ENCODE assay signal across 27 cellular contexts in genomic region chr3:49509028-49509561, GRCh38.
"Had no signal": no experiment of that assay in that cellular context is flagged by ENCODE, and none has a peak within 500 bp of the region (broad histone marks: within the 10 kb centered on the region; RNA-seq: fewer than 3 reads in every experiment).

No MANE protein-coding gene starts in this region.

- ATAC-seq: activated CD4-positive, alpha-beta T cell treated with anti-CD3 and anti-CD28 coated beads for 36 hours; activated CD4-positive, CD25-positive, alpha-beta regulatory T cell treated with anti-CD3 and anti-CD28 coated beads, Interleukin-2, amount 50 U/mL, for 24 hours; activated CD8-positive, alpha-beta T cell treated with anti-CD3 and anti-CD28 coated beads, Interleukin-2, amount 10 ng/mL, durations not matched to agents 7 days and 5 days; Panc1 had no signal

- DNase-seq: activated CD4-positive, alpha-beta T cell treated with anti-CD3 and anti-CD28 coated beads for 36 hours; activated CD4-positive, alpha-beta T cell treated with anti-CD3 and anti-CD28 coated beads, Interleukin-2, amount 10 ng/mL, durations not matched to agents 7 days and 5 days; activated CD4-positive, alpha-beta T cell treated with anti-CD3 and anti-CD28 coated beads, Interleukin-2, amount 50 U/mL, for 48 hours; activated CD8-positive, alpha-beta T cell treated with anti-CD3 and anti-CD28 coated beads, Interleukin-2, amount 10 ng/mL, durations not matched to agents 7 days and 5 days; activated gamma-delta T cell; activated naive CD4-positive, alpha-beta T cell treated with Interleukin-2 at 50 U/mL for 16 hours; activated naive CD8-positive, alpha-beta T cell treated with anti-CD3 and anti-CD28 coated beads, Interleukin-2, amount 10 ng/mL, durations not matched to agents 7 days and 5 days; amygdala; caudate nucleus; cerebellar nuclear complex; Karpas-422; NCI-H1105; NCI-H1436; NCI-H1694; NCI-H1930; NCI-H345; NCI-H524 treated with DMSO at 0.1 percent for 48 hours; SHP77; SJCRH30; T1000 had no signal

- H3K9me3 Mint-ChIP-seq: activated CD4-positive, alpha-beta T cell treated with anti-CD3 and anti-CD28 coated beads, Interleukin-2, amount 10 ng/mL, durations not matched to agents 7 days and 5 days; activated naive CD4-positive, alpha-beta T cell treated with anti-CD3 and anti-CD28 coated beads, Interleukin-2, amount 50 U/mL, for 24 hours; activated naive CD8-positive, alpha-beta T cell treated with anti-CD3 and anti-CD28 coated beads, Interleukin-2, amount 10 ng/mL, durations not matched to agents 7 days and 5 days; activated T-helper 2 cell treated with anti-CD3 and anti-CD28 coated beads, Interferon-gamma antibody, Interleukin-2, Interleukin-4, amounts not matched to agents 10 μg/mL and 5 μg/mL and 100 μg/mL, durations not matched to agents 14 hours and 24 hours and 36 hours had no signal

- H3K27me3 ChIP-seq: ascending aorta, SJCRH30 had no signal

- FAIRE-seq: TTC549 had no signal

- H3K9me3 ChIP-seq: ascending aorta, SJCRH30 had no signal

- H3K4me1 Mint-ChIP-seq: activated CD4-positive, alpha-beta T cell treated with anti-CD3 and anti-CD28 coated beads, Interleukin-2, amount 10 ng/mL, durations not matched to agents 7 days and 5 days; activated naive CD8-positive, alpha-beta T cell treated with anti-CD3 and anti-CD28 coated beads, Interleukin-2, amount 10 ng/mL, durations not matched to agents 7 days and 5 days had no signal

- H3K27me3 Mint-ChIP-seq: activated CD4-positive, alpha-beta T cell treated with anti-CD3 and anti-CD28 coated beads for 36 hours; activated CD4-positive, alpha-beta T cell treated with anti-CD3 and anti-CD28 coated beads, Interleukin-2, amount 10 ng/mL, durations not matched to agents 7 days and 5 days; activated naive CD4-positive, alpha-beta T cell treated with anti-CD3 and anti-CD28 coated beads, Interleukin-2, amount 50 U/mL, for 24 hours; activated naive CD8-positive, alpha-beta T cell treated with anti-CD3 and anti-CD28 coated beads, Interleukin-2, amount 10 ng/mL, durations not matched to agents 7 days and 5 days had no signal

- H3K27ac ChIP-seq: ascending aorta, SJCRH30, SK-N-MC had no signal

- H3K4me3 ChIP-seq: ascending aorta, SJCRH30, SK-N-MC had no signal

- H3K27ac Mint-ChIP-seq: activated CD4-positive, alpha-beta T cell treated with anti-CD3 and anti-CD28 coated beads for 36 hours; activated CD4-positive, alpha-beta T cell treated with anti-CD3 and anti-CD28 coated beads, Interleukin-2, amount 10 ng/mL, durations not matched to agents 7 days and 5 days; activated CD8-positive, alpha-beta T cell treated with anti-CD3 and anti-CD28 coated beads, Interleukin-2, amount 10 ng/mL, durations not matched to agents 7 days and 5 days; activated naive CD4-positive, alpha-beta T cell treated with anti-CD3 and anti-CD28 coated beads, Interleukin-2, amount 50 U/mL, for 24 hours; activated naive CD8-positive, alpha-beta T cell treated with anti-CD3 and anti-CD28 coated beads, Interleukin-2, amount 10 ng/mL, durations not matched to agents 7 days and 5 days; activated T-helper 2 cell treated with anti-CD3 and anti-CD28 coated beads, Interferon-gamma antibody, Interleukin-2, Interleukin-4, amounts not matched to agents 10 μg/mL and 5 μg/mL and 100 μg/mL, durations not matched to agents 14 hours and 24 hours and 36 hours had no signal

- H3K4me3 Mint-ChIP-seq: activated CD4-positive, alpha-beta T cell treated with anti-CD3 and anti-CD28 coated beads for 36 hours; activated CD4-positive, alpha-beta T cell treated with anti-CD3 and anti-CD28 coated beads, Interleukin-2, amount 10 ng/mL, durations not matched to agents 7 days and 5 days; activated CD8-positive, alpha-beta T cell treated with anti-CD3 and anti-CD28 coated beads, Interleukin-2, amount 10 ng/mL, durations not matched to agents 7 days and 5 days; activated naive CD4-positive, alpha-beta T cell treated with anti-CD3 and anti-CD28 coated beads, Interleukin-2, amount 50 U/mL, for 24 hours; activated naive CD8-positive, alpha-beta T cell treated with anti-CD3 and anti-CD28 coated beads, Interleukin-2, amount 10 ng/mL, durations not matched to agents 7 days and 5 days had no signal

- H3K4me1 ChIP-seq: SJCRH30 had no signal
